Comparison of ENCODE assay signal across 18 cellular contexts in genomic region chrX:151828434-151829080, GRCh38.
"Had no signal": no experiment of that assay in that cellular context is flagged by ENCODE, and none has a peak within 500 bp of the region (broad histone marks: within the 10 kb centered on the region; RNA-seq: fewer than 3 reads in every experiment).

No MANE protein-coding gene starts in this region.

- H3K36me3 ChIP-seq: brain microvascular endothelial cell, esophagus squamous epithelium, gastrocnemius medialis, lower lobe of right lung, sigmoid colon, spleen had no signal

- H3K27ac Mint-ChIP-seq: activated CD4-positive, alpha-beta T cell treated with anti-CD3 and anti-CD28 coated beads, Interleukin-2, amount 10 ng/mL, durations not matched to agents 7 days and 5 days; activated CD8-positive, alpha-beta T cell treated with anti-CD3 and anti-CD28 coated beads, Interleukin-2, amount 10 ng/mL, durations not matched to agents 7 days and 5 days; activated naive CD4-positive, alpha-beta T cell treated with anti-CD3 and anti-CD28 coated beads for 36 hours; activated T-cell treated with anti-CD3 and anti-CD28 coated beads, Interleukin-2, amount 50 U/mL, for 24 hours; natural killer cell treated with Interleukin-12 subunit alpha and Interleukin-12 subunit beta and Interleukin-15 and Interleukin-18, amount 100 ng/mL, for 72 hours; T-helper 1 cell treated with Interleukin-12 subunit alpha and Interleukin-12 subunit beta and Interleukin-4 antibody, amounts not matched to agents 30 μg/mL and 1 μg/mL, for 36 hours had no signal

- H3K27me3 Mint-ChIP-seq: activated CD4-positive, alpha-beta T cell treated with anti-CD3 and anti-CD28 coated beads, Interleukin-2, amount 10 ng/mL, durations not matched to agents 7 days and 5 days had no signal

- H3K4me3 Mint-ChIP-seq: activated CD4-positive, alpha-beta T cell treated with anti-CD3 and anti-CD28 coated beads, Interleukin-2, amount 10 ng/mL, durations not matched to agents 7 days and 5 days; activated CD8-positive, alpha-beta T cell treated with anti-CD3 and anti-CD28 coated beads, Interleukin-2, amount 10 ng/mL, durations not matched to agents 7 days and 5 days; activated naive CD4-positive, alpha-beta T cell treated with anti-CD3 and anti-CD28 coated beads for 36 hours; activated T-cell treated with anti-CD3 and anti-CD28 coated beads, Interleukin-2, amount 50 U/mL, for 24 hours; natural killer cell treated with Interleukin-12 subunit alpha and Interleukin-12 subunit beta and Interleukin-15 and Interleukin-18, amount 100 ng/mL, for 72 hours; T-helper 1 cell treated with Interleukin-12 subunit alpha and Interleukin-12 subunit beta and Interleukin-4 antibody, amounts not matched to agents 30 μg/mL and 1 μg/mL, for 36 hours had no signal

- H3K27me3 ChIP-seq: brain microvascular endothelial cell, esophagus squamous epithelium, gastrocnemius medialis, sigmoid colon, spleen had no signal

- H3K9me3 Mint-ChIP-seq: activated CD4-positive, alpha-beta T cell treated with anti-CD3 and anti-CD28 coated beads, Interleukin-2, amount 10 ng/mL, durations not matched to agents 7 days and 5 days; activated naive CD4-positive, alpha-beta T cell treated with anti-CD3 and anti-CD28 coated beads for 36 hours; activated T-cell treated with anti-CD3 and anti-CD28 coated beads, Interleukin-2, amount 50 U/mL, for 24 hours; natural killer cell treated with Interleukin-12 subunit alpha and Interleukin-12 subunit beta and Interleukin-15 and Interleukin-18, amount 100 ng/mL, for 72 hours; T-helper 1 cell treated with Interleukin-12 subunit alpha and Interleukin-12 subunit beta and Interleukin-4 antibody, amounts not matched to agents 30 μg/mL and 1 μg/mL, for 36 hours had no signal

- H3K36me3 Mint-ChIP-seq: natural killer cell treated with Interleukin-12 subunit alpha and Interleukin-12 subunit beta and Interleukin-15 and Interleukin-18, amount 100 ng/mL, for 72 hours had no signal

- DNase-seq: activated CD4-positive, alpha-beta T cell treated with anti-CD3 and anti-CD28 coated beads, Interleukin-2, amount 10 ng/mL, durations not matched to agents 7 days and 5 days; activated CD8-positive, alpha-beta T cell treated with anti-CD3 and anti-CD28 coated beads, Interleukin-2, amount 10 ng/mL, durations not matched to agents 7 days and 5 days; activated naive CD4-positive, alpha-beta T cell treated with anti-CD3 and anti-CD28 coated beads for 36 hours; activated T-cell treated with anti-CD3 and anti-CD28 coated beads, Interleukin-2, amount 50 U/mL, for 24 hours; anterior cingulate cortex; brain microvascular endothelial cell; effector CD8-positive, alpha-beta T cell; esophagus squamous epithelium; gastrocnemius medialis; head of caudate nucleus; lower lobe of right lung; sigmoid colon; spleen; stimulated activated CD8-positive, alpha-beta memory T cell treated with anti-CD3 and anti-CD28 coated beads, Interleukin-4, amount 100 ng/mL, for 48 hours; stimulated activated naive CD4-positive, alpha-beta T cell had no signal

- H3K27ac ChIP-seq: brain microvascular endothelial cell, coronary artery, esophagus squamous epithelium, gastrocnemius medialis, lower lobe of right lung, sigmoid colon, spleen had no signal

- H3K4me1 Mint-ChIP-seq: activated CD4-positive, alpha-beta T cell treated with anti-CD3 and anti-CD28 coated beads, Interleukin-2, amount 10 ng/mL, durations not matched to agents 7 days and 5 days had no signal

- H3K4me1 ChIP-seq: gastrocnemius medialis, lower lobe of right lung, sigmoid colon, spleen had no signal

- H3K9me3 ChIP-seq: esophagus squamous epithelium, gastrocnemius medialis, lower lobe of right lung, sigmoid colon, spleen had no signal

- H3K4me3 ChIP-seq: coronary artery, esophagus squamous epithelium, gastrocnemius medialis, lower lobe of right lung, sigmoid colon, spleen had no signal
